ENCODE assay signal across 22 cellular contexts in genomic region chr22:23704829-23705228, GRCh38. TPM values are rescaled to one million over a fixed set of nuclear protein-coding genes. Genes with fewer than 3 reads are reported as not detected.
DNase-seq lines count a peak whose midpoint lies in the region; ATAC-seq, FAIRE-seq and TF ChIP-seq lines count a peak whose summit lies in the region.
"Had no signal": no experiment of that assay in that cellular context is flagged by ENCODE, and none has a peak within 500 bp of the region (broad histone marks: within the 10 kb centered on the region; RNA-seq: fewer than 3 reads in every experiment).

No MANE protein-coding gene starts in this region.

- peak overlapping the region; percentile 77 for H3K27ac Mint-ChIP-seq in CD4-positive, alpha-beta T cell
- peak overlapping the region; percentile 79 for H3K27ac Mint-ChIP-seq in activated T-helper 1 cell treated with anti-CD3 and anti-CD28 coated beads, Interleukin-12 subunit alpha, Interleukin-12 subunit beta, Interleukin-2, Interleukin-4 antibody, amounts not matched to agents 30 ng/mL and 10 ng/mL and 1 ng/mL, durations not matched to agents 14 hours and 24 hours and 36 hours
- H3K27ac Mint-ChIP-seq in naive thymus-derived CD8-positive, alpha-beta T cell, result peak overlapping the region; percentile 66 to 90 (median 82)
- H3K27ac Mint-ChIP-seq: brain had no signal

- H3K9me3 ChIP-seq in CD4-positive, alpha-beta T cell (ENCODE audit: control insufficient read depth, low read length), result no peaks in the 10 kb centered on the region
- H3K9me3 ChIP-seq in transverse colon, result no peaks in the 10 kb centered on the region
- H3K9me3 ChIP-seq: colonic mucosa, testis had no signal

- TF ChIP-seq CTCF in CD4-positive, alpha-beta T cell (IDR thresholded peaks at IDR 0.05), result no peak
- no peak for TF ChIP-seq CTCF in transverse colon (IDR thresholded peaks at IDR 0.05)

- peaks cover 100% of the 10 kb centered on the region for H3K36me3 Mint-ChIP-seq in CD4-positive, alpha-beta T cell (ENCODE audit: low read depth)
- H3K36me3 Mint-ChIP-seq in activated T-helper 1 cell treated with anti-CD3 and anti-CD28 coated beads, Interleukin-12 subunit alpha, Interleukin-12 subunit beta, Interleukin-2, Interleukin-4 antibody, amounts not matched to agents 30 ng/mL and 10 ng/mL and 1 ng/mL, durations not matched to agents 14 hours and 24 hours and 36 hours (ENCODE audit: low read depth), result peaks cover 83% of the 10 kb centered on the region
- peaks cover 42 to 100% (median 62%) of the 10 kb centered on the region in 3 donors for H3K36me3 Mint-ChIP-seq in naive thymus-derived CD8-positive, alpha-beta T cell

- in situ Hi-C loops in transverse colon (cut with MboI; ENCODE audit: low pct_ligation_motif_present in 1 of 4, low pct_unique_long_range_greater_than_20kb in 1 of 4, low sequenced_read_pairs in 3 of 4), result no loop called here

- DNase-seq in CD4-positive, alpha-beta T cell, result no peak
- DNase-seq in GM12891 (ENCODE audit: insufficient read length, low spot score), result no peak
- DNase-seq in activated T-helper 1 cell treated with anti-CD3 and anti-CD28 coated beads, Interleukin-12 subunit alpha, Interleukin-12 subunit beta, Interleukin-2, Interleukin-4 antibody, amounts not matched to agents 30 ng/mL and 10 ng/mL and 1 ng/mL, durations not matched to agents 14 hours and 24 hours and 36 hours (ENCODE audit: low spot score), result no peak
- no peak for DNase-seq in naive thymus-derived CD8-positive, alpha-beta T cell
- no peak for DNase-seq in transverse colon
- no peak for DNase-seq in DMS114 treated with DMSO at 0.1 percent for 48 hours (lab: John Stamatoyannopoulos, UW; ENCODE audit: unreplicated experiment)
- DNase-seq: colonic mucosa, H7, mesenchymal stem cell, MV-4-11, NCI-H187, NCI-H2227 treated with DMSO at 0.1 percent for 48 hours, OCI-M1, right cardiac atrium, SHP77 treated with DMSO at 0.1 percent for 48 hours, testis had no signal

- H3K9me3 Mint-ChIP-seq in CD4-positive, alpha-beta T cell, result peaks cover 3% of the 10 kb centered on the region
- H3K9me3 Mint-ChIP-seq in activated T-helper 1 cell treated with anti-CD3 and anti-CD28 coated beads, Interleukin-12 subunit alpha, Interleukin-12 subunit beta, Interleukin-2, Interleukin-4 antibody, amounts not matched to agents 30 ng/mL and 10 ng/mL and 1 ng/mL, durations not matched to agents 14 hours and 24 hours and 36 hours, result no peaks in the 10 kb centered on the region
- peaks cover 0 to 21% (median 8%) of the 10 kb centered on the region in 9 donors for H3K9me3 Mint-ChIP-seq in naive thymus-derived CD8-positive, alpha-beta T cell
- H3K9me3 Mint-ChIP-seq: brain had no signal

- no peak overlapping the region for H3K4me3 ChIP-seq in transverse colon
- H3K4me3 ChIP-seq: colonic mucosa, K562, testis had no signal

- no peaks in the 10 kb centered on the region for H3K27me3 ChIP-seq in CD4-positive, alpha-beta T cell (ENCODE audit: control insufficient read depth, insufficient read depth, low read length)
- H3K27me3 ChIP-seq in transverse colon, result no peaks in the 10 kb centered on the region
- H3K27me3 ChIP-seq: colonic mucosa, testis had no signal

- CTCF ChIA-PET in CD4-positive, alpha-beta T cell (lab: Charles Lee), result no interaction called here

- WGBS in transverse colon (ENCODE audit: low coverage in 1 of 2), 2 donors, result 86 to 100% methylated on average over 2 to 3 of the region's 3 CpGs

- peak; percentile 23 for FAIRE-seq in GM12891 (lab: Jason Lieb, UNC)
- FAIRE-seq: K562 had no signal

- peak overlapping the region; percentile 1 for H3K4me3 Mint-ChIP-seq in CD4-positive, alpha-beta T cell
- peak overlapping the region; percentile 5 for H3K4me3 Mint-ChIP-seq in activated T-helper 1 cell treated with anti-CD3 and anti-CD28 coated beads, Interleukin-12 subunit alpha, Interleukin-12 subunit beta, Interleukin-2, Interleukin-4 antibody, amounts not matched to agents 30 ng/mL and 10 ng/mL and 1 ng/mL, durations not matched to agents 14 hours and 24 hours and 36 hours
- peak overlapping the region in 6 of 10 donors; percentile 16 to 54 (median 26) for H3K4me3 Mint-ChIP-seq in naive thymus-derived CD8-positive, alpha-beta T cell
- H3K4me3 Mint-ChIP-seq: brain had no signal

- ATAC-seq in CD4-positive, alpha-beta T cell (ENCODE audit: poor library complexity), result peak; percentile 59
- ATAC-seq in naive thymus-derived CD8-positive, alpha-beta T cell, result peak in 1 of 2 donors; percentile 35
- ATAC-seq in GM18868 (IDR thresholded peaks at IDR 0.05; ENCODE audit: unreplicated experiment), result no peak
- ATAC-seq: K562, right cardiac atrium had no signal

- TF ChIP-seq POLR2A in GM12891 (IDR thresholded peaks at IDR 0.05; ENCODE audit: low read depth, low read length) (no peak), transverse colon (IDR thresholded peaks at IDR 0.05) (no peak)

- no peak for TF ChIP-seq EP300 in transverse colon (IDR thresholded peaks at IDR 0.05; ENCODE audit: low read depth)

- POLR2A ChIA-PET in CD4-positive, alpha-beta T cell (lab: Charles Lee), result interaction anchor here (1.1 to 1.7 kb wide), 2 partner anchors 9 to 12 kb away, joined by 4 read pairs; no protein-coding TSS in a partner anchor
- POLR2A ChIA-PET in naive thymus-derived CD8-positive, alpha-beta T cell (lab: Charles Lee), result no interaction called here

- H3K27ac ChIP-seq in CD4-positive, alpha-beta T cell (ENCODE audit: low read depth, low read length), result peak overlapping the region; percentile 1
- no peak overlapping the region for H3K27ac ChIP-seq in transverse colon
- H3K27ac ChIP-seq: colonic mucosa, testis had no signal

- no peaks in the 10 kb centered on the region for H3K27me3 Mint-ChIP-seq in CD4-positive, alpha-beta T cell
- no peaks in the 10 kb centered on the region for H3K27me3 Mint-ChIP-seq in activated T-helper 1 cell treated with anti-CD3 and anti-CD28 coated beads, Interleukin-12 subunit alpha, Interleukin-12 subunit beta, Interleukin-2, Interleukin-4 antibody, amounts not matched to agents 30 ng/mL and 10 ng/mL and 1 ng/mL, durations not matched to agents 14 hours and 24 hours and 36 hours (ENCODE audit: insufficient read depth)
- no peaks in the 10 kb centered on the region for H3K27me3 Mint-ChIP-seq in naive thymus-derived CD8-positive, alpha-beta T cell
- H3K27me3 Mint-ChIP-seq: brain had no signal

- intact Hi-C loops in CD4-positive, alpha-beta T cell (cut with DNase I, micrococcal nuclease), result no loop called here
- intact Hi-C loops in activated T-helper 1 cell treated with anti-CD3 and anti-CD28 coated beads, Interleukin-12 subunit alpha, Interleukin-12 subunit beta, Interleukin-2, Interleukin-4 antibody, amounts not matched to agents 30 ng/mL and 10 ng/mL and 1 ng/mL, durations not matched to agents 14 hours and 24 hours and 36 hours (cut with micrococcal nuclease), result loop anchor here (1.0 kb wide), 2 partner anchors 9 to 489 kb away; no protein-coding TSS in a partner anchor
- intact Hi-C loops in transverse colon (cut with DNase I; ENCODE audit: low total_unique reads), result no loop called here

- peaks cover 72% of the 10 kb centered on the region for H3K4me1 Mint-ChIP-seq in CD4-positive, alpha-beta T cell (ENCODE audit: low read depth)
- peaks cover 91% of the 10 kb centered on the region for H3K4me1 Mint-ChIP-seq in activated T-helper 1 cell treated with anti-CD3 and anti-CD28 coated beads, Interleukin-12 subunit alpha, Interleukin-12 subunit beta, Interleukin-2, Interleukin-4 antibody, amounts not matched to agents 30 ng/mL and 10 ng/mL and 1 ng/mL, durations not matched to agents 14 hours and 24 hours and 36 hours (ENCODE audit: low read depth)
- H3K4me1 Mint-ChIP-seq in naive thymus-derived CD8-positive, alpha-beta T cell, result peaks cover 32 to 68% (median 54%) of the 10 kb centered on the region in 4 donors

- no peaks in the 10 kb centered on the region for H3K4me1 ChIP-seq in transverse colon
- H3K4me1 ChIP-seq: colonic mucosa, testis had no signal

- H3K36me3 ChIP-seq in transverse colon, result peaks cover 0 to 64% (median 25%) of the 10 kb centered on the region in 4 donors

TF ChIP-seq in GM12891, 5 proteins besides CTCF, POLR2A, EP300 and RAD21 (continues in another document):
- no peak for TF ChIP-seq PAX5 (IDR thresholded peaks at IDR 0.05; ENCODE audit: insufficient read depth, low read length, severe bottlenecking)

RNA-seq across cellular contexts. Expression of gene RGL4, which starts 14.0 kb away (rescaled TPM):
- total RNA-seq in CD4-positive, alpha-beta T cell, result 10 to 100 TPM; 24.6 to 24.8 TPM
- polyA plus RNA-seq in GM12891 (2012; ENCODE audit: low read depth, missing spikeins), result 2.6 TPM
- total RNA-seq in activated T-helper 1 cell treated with anti-CD3 and anti-CD28 coated beads, Interleukin-12 subunit alpha, Interleukin-12 subunit beta, Interleukin-2, Interleukin-4 antibody, amounts not matched to agents 30 ng/mL and 10 ng/mL and 1 ng/mL, durations not matched to agents 14 hours and 24 hours and 36 hours, result 9.3 and 11.7 TPM in 2 replicates
- total RNA-seq in naive thymus-derived CD8-positive, alpha-beta T cell, result 10 to 100 TPM; 12.3 to 15.2 TPM
- 100 to 1,000 TPM in 2 of 3 donors, 10 to 100 TPM in 1; 90.7 to 115 (median 110) TPM for polyA plus RNA-seq in naive thymus-derived CD8-positive, alpha-beta T cell
- 1 to 10 TPM in 1 of 4 donors, under 1 TPM in 1, not detected in 2; 0.82 to 1.1 TPM for total RNA-seq in transverse colon
- total RNA-seq: fibroblast of lung, H7, K562, osteocyte, right cardiac atrium had no signal
- polyA plus RNA-seq: fibroblast of lung, K562 had no signal

RNA-seq across cellular contexts. Expression of gene ZNF70, which starts 46.1 kb away (rescaled TPM):
- total RNA-seq in CD4-positive, alpha-beta T cell, result 1 to 10 TPM; 1.3 to 1.9 TPM
- polyA plus RNA-seq in GM12891 (2012; ENCODE audit: low read depth, missing spikeins), result 0.65 TPM
- 2.1 and 2.2 TPM in 2 replicates for total RNA-seq in activated T-helper 1 cell treated with anti-CD3 and anti-CD28 coated beads, Interleukin-12 subunit alpha, Interleukin-12 subunit beta, Interleukin-2, Interleukin-4 antibody, amounts not matched to agents 30 ng/mL and 10 ng/mL and 1 ng/mL, durations not matched to agents 14 hours and 24 hours and 36 hours
- total RNA-seq in naive thymus-derived CD8-positive, alpha-beta T cell, result 1 to 10 TPM; 6.9 to 7.0 TPM
- polyA plus RNA-seq in naive thymus-derived CD8-positive, alpha-beta T cell, result under 1 TPM; 0.20 to 0.57 (median 0.47) TPM
- 1 to 10 TPM; 2.7 to 7.5 (median 5.9) TPM for total RNA-seq in transverse colon

RNA-seq across cellular contexts. Expression of gene VPREB3, which starts 49.4 kb away (rescaled TPM):
- total RNA-seq in CD4-positive, alpha-beta T cell, result not detected
- 28.4 TPM for polyA plus RNA-seq in GM12891 (2012; ENCODE audit: low read depth, missing spikeins)
- total RNA-seq in activated T-helper 1 cell treated with anti-CD3 and anti-CD28 coated beads, Interleukin-12 subunit alpha, Interleukin-12 subunit beta, Interleukin-2, Interleukin-4 antibody, amounts not matched to agents 30 ng/mL and 10 ng/mL and 1 ng/mL, durations not matched to agents 14 hours and 24 hours and 36 hours, result not detected in 2 replicates
- 1 to 10 TPM; 1.8 to 3.3 TPM for total RNA-seq in naive thymus-derived CD8-positive, alpha-beta T cell
- under 1 TPM in 2 of 3 donors, not detected in 1; 0.80 to 0.92 TPM for polyA plus RNA-seq in naive thymus-derived CD8-positive, alpha-beta T cell
- 1 to 10 TPM in 2 of 4 donors, not detected in 2; 2.6 to 5.4 TPM for total RNA-seq in transverse colon
- total RNA-seq: activated CD8-positive, alpha-beta memory T cell treated with anti-CD3 and anti-CD28 coated beads for 36 hours; fibroblast of lung; H7; osteocyte had no signal
- polyA plus RNA-seq: fibroblast of lung had no signal

RNA-seq across cellular contexts. Expression of gene C22orf15, which starts 58.0 kb away (rescaled TPM):
- under 1 TPM; 0.49 to 0.84 TPM for total RNA-seq in CD4-positive, alpha-beta T cell
- polyA plus RNA-seq in GM12891 (2012; ENCODE audit: low read depth, missing spikeins), result 0.89 TPM
- 0.29 and 0.49 TPM in 2 replicates for total RNA-seq in activated T-helper 1 cell treated with anti-CD3 and anti-CD28 coated beads, Interleukin-12 subunit alpha, Interleukin-12 subunit beta, Interleukin-2, Interleukin-4 antibody, amounts not matched to agents 30 ng/mL and 10 ng/mL and 1 ng/mL, durations not matched to agents 14 hours and 24 hours and 36 hours
- 1 to 10 TPM; 4.1 to 5.4 TPM for total RNA-seq in naive thymus-derived CD8-positive, alpha-beta T cell
- 1 to 10 TPM in 1 of 3 donors, under 1 TPM in 2; 0.42 to 1.7 (median 0.81) TPM for polyA plus RNA-seq in naive thymus-derived CD8-positive, alpha-beta T cell
- total RNA-seq in transverse colon, result not detected
- total RNA-seq: colonic mucosa, K562, osteocyte had no signal
- polyA plus RNA-seq: right cardiac atrium had no signal
